13 cellular contexts compared by ENCODE assay signal in genomic region chr5:54455413-54456157, GRCh38. TPM values are rescaled to one million over a fixed set of nuclear protein-coding genes. Genes with fewer than 3 reads are reported as not detected.
A peak's percentile ranks its signal among the peaks of the same experiment; 100 is the strongest.
DNase-seq lines count a peak whose midpoint lies in the region; FAIRE-seq and TF ChIP-seq lines count a peak whose summit lies in the region.
"Had no signal": no experiment of that assay in that cellular context is flagged by ENCODE, and none has a peak within 500 bp of the region (broad histone marks: within the 10 kb centered on the region; RNA-seq: fewer than 3 reads in every experiment).

Gene HSPB3 (plus strand): TSS chr5:54455699. CDS start chr5:54455790, 91 bp downstream.

- H3K9me3 ChIP-seq in keratinocyte (ENCODE audit: control insufficient read depth, low read depth, low read length) (no peaks in the 10 kb centered on the region), tibial artery (no peaks in the 10 kb centered on the region)
- H3K9me3 ChIP-seq: vagina had no signal

- H3K4me1 ChIP-seq in keratinocyte (ENCODE audit: control insufficient read depth, extremely low read depth, insufficient read depth, low read length): peaks cover 22% of the 10 kb centered on the region
- H3K4me1 ChIP-seq in tibial artery: peaks cover 0 to 43% (median 14%) of the 10 kb centered on the region in 4 donors

- H3K27ac ChIP-seq in keratinocyte (ENCODE audit: control insufficient read depth, insufficient read depth, low read length) (no peak within 1 kb of the TSS), tibial artery (peak within 1 kb of the TSS; percentile 52 to 62)
- H3K27ac ChIP-seq: C4-2B, SK-N-MC, vagina had no signal

- H3K9me1 ChIP-seq in keratinocyte (ENCODE audit: control insufficient read depth, extremely low read depth, insufficient read depth, low read length): no peaks in the 10 kb centered on the region

- H3K27me3 ChIP-seq in keratinocyte (ENCODE audit: control insufficient read depth, extremely low read depth, insufficient read depth, low read length) (no peaks in the 10 kb centered on the region), tibial artery (no peaks in the 10 kb centered on the region)
- H3K27me3 ChIP-seq: vagina had no signal

- H3K4me3 ChIP-seq in keratinocyte (ENCODE audit: control insufficient read depth in 2 of 3, extremely low read depth in 1 of 3, insufficient read depth in 2 of 3, low read depth in 1 of 3, low read length in 3 of 3): no peak within 1 kb of the TSS
- no peak within 1 kb of the TSS for H3K4me3 ChIP-seq in tibial artery
- H3K4me3 ChIP-seq: SK-N-MC, vagina had no signal

- no peaks in the 10 kb centered on the region for H3K79me2 ChIP-seq in keratinocyte (ENCODE audit: control insufficient read depth, insufficient read depth, low read length)

- peak; percentile 25 for DNase-seq in NCI-H748 (lab: John Stamatoyannopoulos, UW; ENCODE audit: unreplicated experiment)
- DNase-seq in NCI-H748 treated with DMSO at 0.1 percent for 48 hours (lab: John Stamatoyannopoulos, UW): no peak
- peak; percentile 51 for DNase-seq in cerebellum (ENCODE audit: low spot score)
- peak; percentile 21 for DNase-seq in keratinocyte (ENCODE audit: low read depth, low spot score)
- DNase-seq in tibial artery: no peak
- DNase-seq in activated T-cell treated with anti-CD3 and anti-CD28 coated beads for 4 hours: no peak
- no peak for DNase-seq in stimulated activated CD8-positive, alpha-beta memory T cell treated with anti-CD3 and anti-CD28 coated beads, Interleukin-4, amount 100 ng/mL, for 48 hours
- DNase-seq in NCI-H345 treated with DMSO at 0.1 percent for 48 hours (lab: John Stamatoyannopoulos, UW; ENCODE audit: unreplicated experiment): no peak
- DNase-seq: stimulated activated CD4-positive, alpha-beta T cell treated with anti-CD3 and anti-CD28 coated beads, Interleukin-15, amount 100 ng/mL, for 24 hours had no signal

- peak within 1 kb of the TSS; percentile 37 for H3K4me2 ChIP-seq in keratinocyte (ENCODE audit: control insufficient read depth, extremely low read depth, insufficient read depth, low read depth, low read length)

- no peaks in the 10 kb centered on the region for H4K20me1 ChIP-seq in keratinocyte (ENCODE audit: control insufficient read depth, extremely low read depth, insufficient read depth, low read length)

- peak within 1 kb of the TSS; percentile 13 for H2AFZ ChIP-seq in keratinocyte (ENCODE audit: control insufficient read depth, low read length)

- intact Hi-C loops in tibial artery (cut with DNase I; ENCODE audit: low total_unique reads): no loop called here

- peak; percentile 96 for FAIRE-seq in keratinocyte (lab: Jason Lieb, UNC)
- FAIRE-seq: colon had no signal

- no peaks in the 10 kb centered on the region for H3K36me3 ChIP-seq in keratinocyte (ENCODE audit: control insufficient read depth in 2 of 2, extremely low read depth in 1 of 2, insufficient read depth in 2 of 2, low read length in 2 of 2)
- H3K36me3 ChIP-seq in tibial artery: no peaks in the 10 kb centered on the region
- H3K36me3 ChIP-seq: vagina had no signal

- TF ChIP-seq CTCF in keratinocyte (optimal IDR thresholded peaks at IDR 0.05 in 1 of 3, IDR thresholded peaks at IDR 0.05 in 1 of 3, conservative IDR thresholded peaks at IDR 0.05 in 1 of 3; ENCODE audit: extremely low read depth in 1 of 3, insufficient read depth in 2 of 3, low read length in 3 of 3) (no peak), tibial artery (IDR thresholded peaks at IDR 0.05) (no peak)

- dilution Hi-C loops in keratinocyte (cut with MboI; ENCODE audit: extremely low pct_ligation_motif_present, low sequenced_read_pairs): no loop called here

- no peak within 1 kb of the TSS for H3K9ac ChIP-seq in keratinocyte (ENCODE audit: control insufficient read depth, extremely low read depth, insufficient read depth, low read length)

RNA-seq across cellular contexts. Expression of gene HSPB3, which starts in this region (rescaled TPM):
- not detected for total RNA-seq in cerebellum
- polyA plus RNA-seq in keratinocyte: 0.08 to 10.0 TPM (median 1.8 TPM) in 3 replicates
- polyA plus RNA-seq in keratinocyte (2011; ENCODE audit: low read depth): 3.6 TPM
- polyA plus RNA-seq in keratinocyte (2011; cell fraction: cytosol; rRNA removed): 1.4 and 1.8 TPM in 2 replicates
- polyA plus RNA-seq in keratinocyte (2011; cell fraction: nucleus; rRNA removed): 7.3 and 7.6 TPM in 2 replicates
- 0.21 and 5.1 TPM in 2 replicates for polyA plus RNA-seq in keratinocyte (2012; ENCODE audit: low replicate concordance)
- polyA minus RNA-seq in keratinocyte: 0.29 to 4.6 TPM (median 1.8 TPM) in 3 replicates
- polyA minus RNA-seq in keratinocyte (2011; cell fraction: cytosol; rRNA and poly(A)+ RNA removed): 2.7 TPM
- polyA minus RNA-seq in keratinocyte (2011; cell fraction: nucleus; rRNA and poly(A)+ RNA removed): 1.1 and 1.5 TPM in 2 replicates
- total RNA-seq: vagina had no signal

Comparison
In these comparisons a context has a peak if more than half of its experiments do, and no peak if none do; other contexts are left out.
1. DNase-seq: peak in NCI-H748 (single experiment) and keratinocyte (single experiment); none in NCI-H748 treated with DMSO at 0.1 percent for 48 hours (single experiment), tibial artery (0 of 2), activated T-cell treated with anti-CD3 and anti-CD28 coated beads for 4 hours (single experiment), stimulated activated CD8-positive, alpha-beta memory T cell treated with anti-CD3 and anti-CD28 coated beads, Interleukin-4, amount 100 ng/mL, for 48 hours (single experiment) and NCI-H345 treated with DMSO at 0.1 percent for 48 hours (single experiment).
2. Peak in DNase-seq in cerebellum; RNA of the gene not detected or under 1 TPM.